In genomic region chr19:9667898-9668297, GRCh38 we compare ENCODE assay signal across 22 cellular contexts. TPM values are rescaled to one million over a fixed set of nuclear protein-coding genes. Genes with fewer than 3 reads are reported as not detected.
DNase-seq lines count a peak whose midpoint lies in the region; ATAC-seq, FAIRE-seq and TF ChIP-seq lines count a peak whose summit lies in the region.
"Had no signal": no experiment of that assay in that cellular context is flagged by ENCODE, and none has a peak within 500 bp of the region (broad histone marks: within the 10 kb centered on the region; RNA-seq: fewer than 3 reads in every experiment).

No MANE protein-coding gene starts in this region.

- intact Hi-C loops in K562 (cut with micrococcal nuclease) = no loop called here
- intact Hi-C loops in mucosa of descending colon (cut with DNase I, micrococcal nuclease) = no loop called here
- intact Hi-C loops in A673 (cut with micrococcal nuclease; ENCODE audit: unreplicated experiment) = no loop called here
- intact Hi-C loops in sigmoid colon (cut with DNase I) = no loop called here

- FAIRE-seq in K562 (lab: Jason Lieb, UNC) = no peak
- FAIRE-seq: D721Med, GM12892, GM18507, H54 had no signal

- H3K9me3 ChIP-seq in K562 (replicated peaks; ENCODE audit: control insufficient read depth, insufficient read depth, low read depth, low read length) (peaks cover 6% of the 10 kb centered on the region), mucosa of descending colon (peaks cover 52% of the 10 kb centered on the region), A673 (ENCODE audit: low read depth, low read length, poor library complexity, severe bottlenecking) (peaks cover 46% of the 10 kb centered on the region), sigmoid colon (peaks cover 0 to 6% (median under 1%) of the 10 kb centered on the region in 4 donors)

- no peaks in the 10 kb centered on the region for H4K20me1 ChIP-seq in K562 (replicated peaks; ENCODE audit: control insufficient read depth, insufficient read depth, low read length)

- H3K79me2 ChIP-seq in K562 (ENCODE audit: control insufficient read depth, insufficient read depth, low read length) = peaks cover 100% of the 10 kb centered on the region

- BruUV-seq in K562 (replicated peaks; lab: Mats Ljungman, UMichigan) = no TSS peak
- no TSS peak for BruUV-seq in A673 (replicated peaks; lab: Mats Ljungman, UMichigan)

- H3K4me3 ChIP-seq in K562 (no peak overlapping the region), epithelial cell of esophagus (ENCODE audit: low read length) (no peak overlapping the region), mucosa of descending colon (no peak overlapping the region), A673 (ENCODE audit: low read depth, low read length, poor library complexity, severe bottlenecking) (no peak overlapping the region), sigmoid colon (no peak overlapping the region)
- H3K4me3 ChIP-seq: GM23338 had no signal

- peaks cover 60% of the 10 kb centered on the region for H3K36me3 ChIP-seq in K562 (ENCODE audit: control insufficient read depth, insufficient read depth, low read length)
- no peaks in the 10 kb centered on the region for H3K36me3 ChIP-seq in mucosa of descending colon (ENCODE audit: low read depth)
- H3K36me3 ChIP-seq in A673 (ENCODE audit: insufficient read depth, low read length, poor library complexity, severe bottlenecking) = peaks cover 32% of the 10 kb centered on the region
- peaks cover 0 to 4% (median 0%) of the 10 kb centered on the region in 4 donors for H3K36me3 ChIP-seq in sigmoid colon

- ATAC-seq in K562 (no peak), mucosa of descending colon (peak; percentile 78)
- ATAC-seq: GM23338 had no signal

- H3K9me1 ChIP-seq in K562 (ENCODE audit: control insufficient read depth, insufficient read depth, low read length) = no peaks in the 10 kb centered on the region

- H3K9ac ChIP-seq in K562 (ENCODE audit: insufficient read depth in 1 of 2, low read depth in 2 of 2, low read length in 2 of 2) = no peak overlapping the region

- no peak for TF ChIP-seq EP300 in K562 (IDR thresholded peaks at IDR 0.05; ENCODE audit: low read length)
- no peak for TF ChIP-seq EP300 in sigmoid colon (IDR thresholded peaks at IDR 0.05)

- no peak overlapping the region for H3K4me2 ChIP-seq in K562 (ENCODE audit: insufficient read depth, low read length)
- H3K4me2 ChIP-seq: GM23338 had no signal

- POLR2A ChIA-PET in K562 (lab: Yijun Ruan, JAX) (interaction anchor here (0.8 kb wide), 1 partner anchor 9 kb away, joined by 3 read pairs; no protein-coding TSS in a partner anchor), A673 (lab: Charles Lee; ENCODE audit: low non-redundant PET) (interaction anchor here (0.6 kb wide), 1 partner anchor 332 kb away, joined by 3 read pairs; no protein-coding TSS in a partner anchor)

- 97% methylated on average over 3 of the region's 3 CpGs for WGBS in K562 (ENCODE audit: insufficient coverage, low coverage, missing lambda C conversion rate)
- 33 to 80% methylated on average over 3 of the region's 3 CpGs for WGBS in sigmoid colon, 2 donors

- TF ChIP-seq POLR2A in K562 (conservative IDR thresholded peaks at IDR 0.05) (no peak), sigmoid colon (IDR thresholded peaks at IDR 0.05) (no peak)

- H2AFZ ChIP-seq in K562 (ENCODE audit: low read depth, low read length) = no peak overlapping the region
- H2AFZ ChIP-seq: GM23338 had no signal

- CTCF ChIA-PET in K562 (lab: Yijun Ruan, JAX; ENCODE audit: low intra/inter-chr PET ratio) = no interaction called here
- CTCF ChIA-PET in A673 (lab: Charles Lee) = no interaction called here

- DNase-seq in M059J (ENCODE audit: low read depth) (peak; percentile 18), K562 (ENCODE audit: extremely low read depth in 1 of 4, low spot score in 3 of 4) (no peak), epithelial cell of esophagus (ENCODE audit: low read depth) (peak; percentile 5), mucosa of descending colon (peak in 1 of 3 donors; percentile 6), A673 (ENCODE audit: low spot score) (no peak), sigmoid colon (no peak)
- no peak for DNase-seq in central memory CD4-positive, alpha-beta T cell
- no peak for DNase-seq in stimulated activated naive CD4-positive, alpha-beta T cell (lab: John Stamatoyannopoulos, UW)
- DNase-seq: ACHN; BE2C; Caco-2; CD4-positive, alpha-beta T cell; GDM1; HCEC 1CT; IMR-90 had no signal

- no peak for TF ChIP-seq RAD21 in K562 (CRISPR knock-in tag; conservative IDR thresholded peaks at IDR 0.05 in 1 of 2, IDR thresholded peaks at IDR 0.05 in 1 of 2)

- TF ChIP-seq CTCF in K562 (IDR thresholded peaks at IDR 0.05 in 2 of 3, conservative IDR thresholded peaks at IDR 0.05 in 1 of 3; ENCODE audit: insufficient read depth in 2 of 3, low read depth in 1 of 3, low read length in 3 of 3) (no peak), epithelial cell of esophagus (IDR thresholded peaks at IDR 0.05; ENCODE audit: insufficient read depth, low read depth, low read length, missing control alignments) (no peak), mucosa of descending colon (IDR thresholded peaks at IDR 0.05) (no peak), A673 (conservative IDR thresholded peaks at IDR 0.05; ENCODE audit: low read depth, low read length) (no peak), sigmoid colon (IDR thresholded peaks at IDR 0.05) (no peak)

- in situ Hi-C loops in K562 (cut with MboI) = no loop called here

- H3K4me1 ChIP-seq in K562 (replicated peaks in 1 of 2; ENCODE audit: control insufficient read depth in 2 of 2, insufficient read depth in 2 of 2, low read length in 2 of 2) (peaks cover under 1 to 3% of the 10 kb centered on the region in 2 experiments; a peak in 4 of 5 replicates), mucosa of descending colon (ENCODE audit: low read depth) (no peaks in the 10 kb centered on the region), A673 (ENCODE audit: insufficient read depth, low read length, poor library complexity, severe bottlenecking) (no peaks in the 10 kb centered on the region), sigmoid colon (peaks cover 0 to 2% (median 0%) of the 10 kb centered on the region in 4 donors)
- H3K4me1 ChIP-seq: BE2C, Caco-2 had no signal

- no peak overlapping the region for H3K27ac ChIP-seq in K562 (ENCODE audit: extremely low read depth, low read depth, low read length)
- H3K27ac ChIP-seq in A673 (ENCODE audit: low read depth, low read length, poor library complexity, severe bottlenecking) = no peak overlapping the region
- H3K27ac ChIP-seq in sigmoid colon = no peak overlapping the region
- H3K27ac ChIP-seq: C4-2B, HL-60 had no signal

- H3K27me3 ChIP-seq in K562 (ENCODE audit: control insufficient read depth in 2 of 2, insufficient read depth in 2 of 2, low read length in 2 of 2) = no peaks in the 10 kb centered on the region
- no peaks in the 10 kb centered on the region for H3K27me3 ChIP-seq in A673 (replicated peaks; ENCODE audit: insufficient read depth, low read depth, low read length, poor library complexity)
- H3K27me3 ChIP-seq in sigmoid colon = no peaks in the 10 kb centered on the region
- H3K27me3 ChIP-seq: BE2C had no signal

TF ChIP-seq in K562, 482 proteins besides CTCF, POLR2A, EP300 and RAD21 (continues in another document):
- TF ChIP-seq ZNF507 (tag; conservative IDR thresholded peaks at IDR 0.05) = 0 out of 2 replicates have a peak, but pooled peaks have one; percentile 8

RNA-seq across cellular contexts. Expression of gene ZNF562, which starts 7.0 kb away (rescaled TPM):
- 17.4 and 27.4 TPM in 2 replicates for total RNA-seq in M059J (2014; rRNA removed; shearing (Covaris generic))
- 55.9 and 96.8 TPM in 2 replicates for total RNA-seq in K562 (2011; cell fraction: chromatin; rRNA removed; ENCODE audit: low replicate concordance)
- 46.9 and 49.9 TPM in 2 replicates for total RNA-seq in K562 (2011; cell fraction: nucleolus; rRNA removed)
- total RNA-seq in K562 (2011; cell fraction: nucleoplasm; rRNA removed) = 65.7 and 90.8 TPM in 2 replicates
- 20.8 and 24.0 TPM in 2 replicates for total RNA-seq in K562 (2014; rRNA removed)
- total RNA-seq in K562 (2014; rRNA removed; fragmentation: Illumina TruSeq; extraction: Trizol) = 46.9 and 51.0 TPM in 2 replicates
- total RNA-seq in K562 (2015; rRNA removed; fragmentation: Illumina TruSeq; extraction: Trizol) = 36.1 and 39.7 TPM in 2 replicates
- 31.5 and 34.3 TPM in 2 replicates for total RNA-seq in K562 (2021)
- 32.8 and 33.9 TPM in 2 replicates for polyA plus RNA-seq in K562 (2011; rRNA removed)
- polyA plus RNA-seq in K562 (2011; cell fraction: cytosol; rRNA removed) = 8.8 and 16.8 TPM in 2 replicates
- 20.2 and 23.6 TPM in 2 replicates for polyA plus RNA-seq in K562 (2011; cell fraction: nucleus; rRNA removed)
- 8.5 and 11.4 TPM in 2 replicates for polyA plus RNA-seq in K562 (2012)
- 17.9 and 18.4 TPM in 2 replicates for polyA plus RNA-seq in K562 (2014; fragmentation: Illumina TruSeq; extraction: Trizol)
- polyA plus RNA-seq in K562 (2014; fragmentation: Nextera tagmentation; extraction: Ambion mirVana) = 10 to 100 TPM; 11.8 to 15.1 TPM
- polyA plus RNA-seq in K562 (2014; rRNA removed) = 13.1 and 17.1 TPM in 2 replicates
- 120 and 125 TPM in 2 replicates for polyA minus RNA-seq in K562 (2011; rRNA and poly(A)+ RNA removed)
- 30.3 and 53.3 TPM in 2 replicates for polyA minus RNA-seq in K562 (2011; cell fraction: cytosol; rRNA and poly(A)+ RNA removed)
- 36.4 and 38.7 TPM in 2 replicates for polyA minus RNA-seq in K562 (2011; cell fraction: nucleus; rRNA and poly(A)+ RNA removed)
- 10 to 100 TPM; 27.9 to 49.4 (median 41.5) TPM for total RNA-seq in mucosa of descending colon
- 35.9 and 42.3 TPM in 2 replicates for total RNA-seq in A673 (2021)
- 10 to 100 TPM; 21.3 to 45.4 (median 32.4) TPM for total RNA-seq in sigmoid colon
- 10 to 100 TPM; 13.2 to 14.2 (median 13.6) TPM for polyA plus RNA-seq in sigmoid colon

RNA-seq across cellular contexts. Expression of gene ZNF561, which starts 46.9 kb away (rescaled TPM):
- total RNA-seq in M059J (2014; rRNA removed; shearing (Covaris generic)) = 13.3 and 19.0 TPM in 2 replicates
- total RNA-seq in K562 (2011; cell fraction: chromatin; rRNA removed; ENCODE audit: low replicate concordance) = 119 and 133 TPM in 2 replicates
- total RNA-seq in K562 (2011; cell fraction: nucleolus; rRNA removed) = 115 and 120 TPM in 2 replicates
- total RNA-seq in K562 (2011; cell fraction: nucleoplasm; rRNA removed) = 91.3 and 101 TPM in 2 replicates
- total RNA-seq in K562 (2014; rRNA removed) (12.7 and 16.8 TPM in 2 replicates), K562 (2014; rRNA removed; fragmentation: Illumina TruSeq; extraction: Trizol) (33.4 and 34.9 TPM in 2 replicates), K562 (2015; rRNA removed; fragmentation: Illumina TruSeq; extraction: Trizol) (21.2 and 23.6 TPM in 2 replicates), K562 (2021) (21.8 and 25.9 TPM in 2 replicates), mucosa of descending colon (10 to 100 TPM; 22.6 to 42.2 (median 31.9) TPM), A673 (2021) (37.7 and 38.2 TPM in 2 replicates), sigmoid colon (10 to 100 TPM; 30.3 to 41.3 (median 31.5) TPM)
- polyA plus RNA-seq in K562 (2011; rRNA removed) (31.3 and 32.7 TPM in 2 replicates), K562 (2014; fragmentation: Illumina TruSeq; extraction: Trizol) (23.3 and 25.9 TPM in 2 replicates), K562 (2014; fragmentation: Nextera tagmentation; extraction: Ambion mirVana) (10 to 100 TPM; 19.2 to 25.6 TPM), K562 (2014; rRNA removed) (13.9 and 18.6 TPM in 2 replicates), sigmoid colon (10 to 100 TPM; 14.1 to 27.1 (median 24.0) TPM)
- polyA plus RNA-seq in K562 (2011; cell fraction: cytosol; rRNA removed) = 13.4 and 17.9 TPM in 2 replicates
- 41.7 and 44.4 TPM in 2 replicates for polyA plus RNA-seq in K562 (2011; cell fraction: nucleus; rRNA removed)
- 15.6 and 22.6 TPM in 2 replicates for polyA plus RNA-seq in K562 (2012)
- polyA minus RNA-seq in K562 (2011; rRNA and poly(A)+ RNA removed) = 73.9 and 77.3 TPM in 2 replicates
- polyA minus RNA-seq in K562 (2011; cell fraction: cytosol; rRNA and poly(A)+ RNA removed) = 14.3 and 22.5 TPM in 2 replicates
- polyA minus RNA-seq in K562 (2011; cell fraction: nucleus; rRNA and poly(A)+ RNA removed) = 42.9 and 71.0 TPM in 2 replicates

Comparison
In these comparisons a context has a peak if more than half of its experiments do, and no peak if none do; other contexts are left out.
1. DNase-seq: peak in M059J (single experiment) and epithelial cell of esophagus (single experiment); none in K562 (0 of 4), A673 (single experiment), central memory CD4-positive, alpha-beta T cell (single experiment), stimulated activated naive CD4-positive, alpha-beta T cell (0 of 6) and sigmoid colon (single experiment).